In genomic region chr17:46979023-46979870, GRCh38 we compare ENCODE assay signal across 8 cellular contexts. TPM values are rescaled to one million over a fixed set of nuclear protein-coding genes. Genes with fewer than 3 reads are reported as not detected.
DNase-seq lines count a peak whose midpoint lies in the region; ATAC-seq and TF ChIP-seq lines count a peak whose summit lies in the region.

TSS of gene RPRML (minus strand) at chr17:46979253. CDS start at chr17:46979007, 246 bp downstream.

- no peaks in the 10 kb centered on the region for H3K9me3 Mint-ChIP-seq in MCF 10A (ENCODE audit: unreplicated experiment)

- H3K9me3 ChIP-seq in HAP-1 (no peaks in the 10 kb centered on the region), SJCRH30 (replicated peaks) (no peaks in the 10 kb centered on the region)

- ATAC-seq in GM19395 (IDR thresholded peaks at IDR 0.05; ENCODE audit: unreplicated experiment) (no peak), HG03095 (IDR thresholded peaks at IDR 0.05; ENCODE audit: unreplicated experiment) (no peak)

- in situ Hi-C loops in HAP-1 (cut with MboI; ENCODE audit: low sequenced_read_pairs) = no loop called here

- H3K4me1 ChIP-seq in HAP-1 (no peaks in the 10 kb centered on the region), SJCRH30 (peaks cover 3% of the 10 kb centered on the region; the same call in 1 of the 2 replicates)

- peaks cover 68% of the 10 kb centered on the region for H3K27me3 Mint-ChIP-seq in MCF 10A (ENCODE audit: insufficient read depth, unreplicated experiment)

- no peak within 1 kb of the TSS for H3K27ac Mint-ChIP-seq in MCF 10A (ENCODE audit: low read depth, unreplicated experiment)

- POLR2A ChIA-PET in MCF 10A (lab: Yijun Ruan, JAX) = no interaction called here

- H3K4me3 ChIP-seq in HAP-1 (peak within 1 kb of the TSS; percentile 36), SJCRH30 (peak within 1 kb of the TSS; percentile 66), kidney epithelial cell (ENCODE audit: low read depth, low read length) (peak within 1 kb of the TSS; percentile 26)

- BruUV-seq in MCF 10A (replicated peaks; lab: Mats Ljungman, UMichigan) = no TSS peak

- intact Hi-C loops in MCF 10A (cut with micrococcal nuclease) = no loop called here

- H3K36me3 ChIP-seq in HAP-1 (replicated peaks) (no peaks in the 10 kb centered on the region), SJCRH30 (no peaks in the 10 kb centered on the region), kidney epithelial cell (ENCODE audit: control insufficient read depth, insufficient read depth, low read length) (no peaks in the 10 kb centered on the region)

- H3K36me3 Mint-ChIP-seq in MCF 10A (ENCODE audit: insufficient read depth, unreplicated experiment) = no peaks in the 10 kb centered on the region

- H3K4me3 Mint-ChIP-seq in MCF 10A (ENCODE audit: unreplicated experiment) = peak within 1 kb of the TSS; percentile 54

- CTCF ChIA-PET in MCF 10A (lab: Yijun Ruan, JAX) = interaction anchor here (0.8 kb wide), 1 partner anchor 9 kb away, joined by 3 read pairs; no protein-coding TSS in a partner anchor

- TF ChIP-seq CTCF in MCF 10A (IDR thresholded peaks at IDR 0.05; ENCODE audit: unreplicated experiment) (no peak), kidney epithelial cell (IDR thresholded peaks at IDR 0.05; ENCODE audit: insufficient read depth, low read length, poor library complexity, severe bottlenecking) (no peak)

- H3K27me3 ChIP-seq in HAP-1 (ENCODE audit: low read depth) (peaks cover 19% of the 10 kb centered on the region), SJCRH30 (no peaks in the 10 kb centered on the region), kidney epithelial cell (ENCODE audit: control insufficient read depth, insufficient read depth, low read length) (peaks cover 56% of the 10 kb centered on the region)

- DNase-seq in AG08395 (ENCODE audit: low spot score) (peak; percentile 21), HAP-1 (ENCODE audit: low spot score in 2 of 2) (peak; percentile 46 to 75), SJCRH30 (peak; percentile 80), MCF 10A (ENCODE audit: unreplicated experiment) (no peak), kidney epithelial cell (ENCODE audit: low read depth) (no peak)
- DNase-seq in stimulated activated CD4-positive, alpha-beta T cell treated with anti-CD3 and anti-CD28 coated beads, Interleukin-2, amount 100 ng/mL, for 48 hours = peak; percentile 13 to 24

- peak within 1 kb of the TSS; percentile 17; the same call in 1 of the 2 replicates for H3K27ac ChIP-seq in SJCRH30

- no peaks in the 10 kb centered on the region for H3K4me1 Mint-ChIP-seq in MCF 10A (ENCODE audit: insufficient read depth, unreplicated experiment)

RNA-seq across cellular contexts. Expression of gene RPRML, which starts in this region (rescaled TPM):
- total RNA-seq in SJCRH30 (2014; rRNA removed; shearing (Covaris generic)) = 9.1 and 9.9 TPM in 2 replicates
- total RNA-seq in MCF 10A (2022) (not detected in 2 replicates), kidney epithelial cell (not detected in 2 replicates)

Comparison
In these comparisons a context has a peak if more than half of its experiments do, and no peak if none do; other contexts are left out.
1. DNase-seq: peak in AG08395 (single experiment), HAP-1 (2 of 2), SJCRH30 (2 of 2) and stimulated activated CD4-positive, alpha-beta T cell treated with anti-CD3 and anti-CD28 coated beads, Interleukin-2, amount 100 ng/mL, for 48 hours (2 of 2); none in MCF 10A (single experiment) and kidney epithelial cell (single experiment).
2. Peak in every context shown above with its lines, with median percentiles within 50 percentile points of each other: H3K4me3 ChIP-seq.